ENCODE assay signal across 29 cellular contexts in genomic region chr19:359653-359925, GRCh38. TPM values are rescaled to one million over a fixed set of nuclear protein-coding genes. Genes with fewer than 3 reads are reported as not detected.
"Had no signal": no experiment of that assay in that cellular context is flagged by ENCODE, and none has a peak within 500 bp of the region (broad histone marks: within the 10 kb centered on the region; RNA-seq: fewer than 3 reads in every experiment).

No MANE protein-coding gene starts in this region.

- H3K4me1 ChIP-seq: body of pancreas, breast epithelium had no signal

- H3K27ac ChIP-seq: adrenal gland, body of pancreas, breast epithelium, KMS-11, VCaP had no signal

- ATAC-seq: activated CD4-positive, alpha-beta T cell treated with anti-CD3 and anti-CD28 coated beads for 36 hours; activated T-cell treated with anti-CD3 and anti-CD28 coated beads, Interleukin-2, amount 50 U/mL, for 72 hours; activated T-helper 17 cell treated with anti-CD3 and anti-CD28 coated beads, Interleukin-2, amount 50 U/mL, for 72 hours; body of pancreas; Panc1 had no signal

- H3K4me3 ChIP-seq: adrenal gland, body of pancreas, breast epithelium had no signal

- H3K27me3 ChIP-seq: body of pancreas, breast epithelium had no signal

- H3K9me3 ChIP-seq: adrenal gland, body of pancreas had no signal

- H3K36me3 ChIP-seq: adrenal gland, breast epithelium had no signal

- H3K4me2 ChIP-seq: KMS-11 had no signal

- DNase-seq: activated CD4-positive, alpha-beta memory T cell treated with anti-CD3 and anti-CD28 coated beads for 36 hours; activated CD4-positive, alpha-beta T cell treated with anti-CD3 and anti-CD28 coated beads for 36 hours; activated CD4-positive, alpha-beta T cell treated with anti-CD3 and anti-CD28 coated beads, Interleukin-2, amount 50 U/mL, for 1 hour; activated naive CD4-positive, alpha-beta T cell; activated naive CD4-positive, alpha-beta T cell treated with anti-CD3 and anti-CD28 coated beads, Interleukin-2, amount 50 U/mL, for 16 hours; activated naive CD8-positive, alpha-beta T cell treated with anti-CD3 and anti-CD28 coated beads for 36 hours; activated T-cell treated with anti-CD3 and anti-CD28 coated beads, Interleukin-2, amount 50 U/mL, for 1 hour; activated T-cell treated with anti-CD3 and anti-CD28 coated beads, Interleukin-2, amount 50 U/mL, for 72 hours; body of pancreas; MM.1S; MV-4-11; NCI-H1092; NCI-H1436 treated with DMSO at 0.1 percent for 48 hours; NCI-H1694 treated with DMSO at 0.1 percent for 48 hours; NCI-H2029; NCI-H510A treated with DMSO at 0.1 percent for 48 hours; NCI-H526 treated with DMSO at 0.1 percent for 48 hours; NCI-H774; SW 1271; T-helper 1 cell; T-helper 2 cell; T-helper 9 cell had no signal

RNA-seq across cellular contexts. Expression of gene C2CD4C, which starts 49.4 kb away (rescaled TPM):
- total RNA-seq: RPMI7951 had no signal
